8 cellular contexts compared by ENCODE assay signal in genomic region chr5:72465601-72466563, GRCh38. TPM values are rescaled to one million over a fixed set of nuclear protein-coding genes. Genes with fewer than 3 reads are reported as not detected.
DNase-seq lines count a peak whose midpoint lies in the region; ATAC-seq and TF ChIP-seq lines count a peak whose summit lies in the region.

No MANE protein-coding gene starts in this region.

- H3K4me1 ChIP-seq in foreskin keratinocyte (peaks cover 25% of the 10 kb centered on the region), suprapubic skin (peaks cover 37% of the 10 kb centered on the region)

- H3K27me3 ChIP-seq in foreskin keratinocyte (no peaks in the 10 kb centered on the region), suprapubic skin (no peaks in the 10 kb centered on the region)

- WGBS in suprapubic skin = 79% methylated on average over 10 of the region's 10 CpGs

- peak; percentile 73 for DNase-seq in HT1080 (ENCODE audit: low read depth)
- peak in 1 of 2 donors; percentile 46 for DNase-seq in foreskin keratinocyte
- no peak for DNase-seq in suprapubic skin (ENCODE audit: low spot score in 2 of 2)
- DNase-seq in SHP77 (lab: John Stamatoyannopoulos, UW) = no peak
- DNase-seq in SW 1271 (lab: John Stamatoyannopoulos, UW) = no peak

- H3K9me3 ChIP-seq in suprapubic skin = no peaks in the 10 kb centered on the region

- peak; percentile 77 for ATAC-seq in GM21515 (IDR thresholded peaks at IDR 0.05; ENCODE audit: unreplicated experiment)
- ATAC-seq in foreskin keratinocyte = peak; percentile 15
- no peak for ATAC-seq in esophagus mucosa

- TF ChIP-seq EP300 in suprapubic skin (IDR thresholded peaks at IDR 0.05) = no peak

- TF ChIP-seq CTCF in foreskin keratinocyte (conservative IDR thresholded peaks at IDR 0.05) = no peak
- no peak for TF ChIP-seq CTCF in suprapubic skin (IDR thresholded peaks at IDR 0.05)

- no peaks in the 10 kb centered on the region for H3K36me3 ChIP-seq in suprapubic skin

- H3K27ac ChIP-seq in foreskin keratinocyte = no peak overlapping the region
- H3K27ac ChIP-seq in suprapubic skin = no peak overlapping the region

- H3K4me3 ChIP-seq in suprapubic skin = no peak overlapping the region

- peak; percentile 12 for TF ChIP-seq POLR2A in GM15510 (IDR thresholded peaks at IDR 0.05; ENCODE audit: borderline replicate concordance, extremely low read depth, insufficient read length)
- no peak for TF ChIP-seq POLR2A in suprapubic skin (IDR thresholded peaks at IDR 0.05)

RNA-seq across cellular contexts. Expression of gene ZNF366, which starts 41.3 kb away (rescaled TPM):
- not detected in 2 replicates for total RNA-seq in HT1080 (2014; rRNA removed; shearing (Covaris generic))
- 0.01 TPM in 1 of 2 replicates, not detected in the other for polyA plus RNA-seq in HT1080 (2015; cell fraction: cytosol; rRNA removed)
- not detected in 2 replicates for polyA plus RNA-seq in HT1080 (2015; cell fraction: nucleus; rRNA removed)
- total RNA-seq in foreskin keratinocyte (not detected in 2 replicates), esophagus mucosa (1.1 TPM), suprapubic skin (1 to 10 TPM in 2 of 4 donors, under 1 TPM in 2; 0.38 to 3.8 (median 2.1) TPM)
- not detected in 2 replicates for polyA plus RNA-seq in foreskin keratinocyte
